ENCODE assay signal across 20 cellular contexts in genomic region chr18:47558110-47558750, GRCh38.
A peak's percentile ranks its signal among the peaks of the same experiment; 100 is the strongest.
DNase-seq lines count a peak whose midpoint lies in the region; ATAC-seq, FAIRE-seq and TF ChIP-seq lines count a peak whose summit lies in the region.
"Had no signal": no experiment of that assay in that cellular context is flagged by ENCODE, and none has a peak within 500 bp of the region (broad histone marks: within the 10 kb centered on the region; RNA-seq: fewer than 3 reads in every experiment).

No MANE protein-coding gene starts in this region.

- no peak overlapping the region for H3K27ac Mint-ChIP-seq in activated CD4-positive, alpha-beta memory T cell treated with anti-CD3 and anti-CD28 coated beads for 36 hours
- no peak overlapping the region for H3K27ac Mint-ChIP-seq in neural progenitor cell
- H3K27ac Mint-ChIP-seq: activated T-helper 1 cell treated with anti-CD3 and anti-CD28 coated beads, Interleukin-12 subunit alpha, Interleukin-12 subunit beta, Interleukin-2, Interleukin-4 antibody, amounts not matched to agents 30 ng/mL and 10 ng/mL and 1 ng/mL, durations not matched to agents 14 hours and 24 hours and 36 hours; nephron had no signal

- DNase-seq in HK-2 (ENCODE audit: unreplicated experiment) (peak; percentile 1), RCC 7860 (ENCODE audit: low spot score) (no peak), neural progenitor cell (ENCODE audit: low spot score) (no peak), activated gamma-delta T cell treated with Interleukin-2 at 50 U/mL for 16 hours (no peak)
- no peak for DNase-seq in activated CD4-positive, alpha-beta memory T cell treated with anti-CD3 and anti-CD28 coated beads for 36 hours
- DNase-seq: activated CD4-positive, CD25-positive, alpha-beta regulatory T cell treated with anti-CD3 and anti-CD28 coated beads, Interleukin-2, amount 50 U/mL, for 72 hours; aorta; dermis blood vessel endothelial cell; DMS79 treated with DMSO at 0.1 percent for 48 hours; NCI-H2171 treated with DMSO at 0.1 percent for 48 hours; right lobe of liver; stimulated activated CD4-positive, alpha-beta T cell treated with anti-CD3 and anti-CD28 coated beads, Interleukin-4, amount 100 ng/mL, for 4 hours; stimulated activated naive CD4-positive, alpha-beta T cell treated with Interleukin-2 at 50 U/mL for 16 hours; SW 1271 had no signal

- peaks cover 10% of the 10 kb centered on the region for H3F3A ChIP-seq in neural progenitor cell (ENCODE audit: low read depth)

- peaks cover 24% of the 10 kb centered on the region for H3K27me3 Mint-ChIP-seq in activated CD4-positive, alpha-beta memory T cell treated with anti-CD3 and anti-CD28 coated beads for 36 hours
- peaks cover 5% of the 10 kb centered on the region for H3K27me3 Mint-ChIP-seq in neural progenitor cell (ENCODE audit: insufficient read depth, low read depth)

- no peak overlapping the region for H2AFZ ChIP-seq in neural progenitor cell (replicated peaks)

- CTCF ChIA-PET in activated CD4-positive, alpha-beta memory T cell treated with anti-CD3 and anti-CD28 coated beads for 36 hours (lab: Charles Lee) = no interaction called here

- intact Hi-C loops in activated CD4-positive, alpha-beta memory T cell treated with anti-CD3 and anti-CD28 coated beads for 36 hours (cut with micrococcal nuclease) = no loop called here

- no peak overlapping the region for H3K4me3 ChIP-seq in BLaER1
- H3K4me3 ChIP-seq in neural progenitor cell = no peak overlapping the region
- H3K4me3 ChIP-seq: HAP-1, right lobe of liver had no signal

- H3K9me3 ChIP-seq in BLaER1 = peaks cover 5% of the 10 kb centered on the region; the same call in 1 of the 2 replicates
- H3K9me3 ChIP-seq in neural progenitor cell (ENCODE audit: low read depth) = no peaks in the 10 kb centered on the region
- H3K9me3 ChIP-seq: HAP-1, right lobe of liver had no signal

- H3K4me1 Mint-ChIP-seq in activated CD4-positive, alpha-beta memory T cell treated with anti-CD3 and anti-CD28 coated beads for 36 hours (ENCODE audit: low read depth) = no peaks in the 10 kb centered on the region
- peaks cover 22% of the 10 kb centered on the region for H3K4me1 Mint-ChIP-seq in neural progenitor cell
- H3K4me1 Mint-ChIP-seq: nephron had no signal

- no peaks in the 10 kb centered on the region for H3K9me3 Mint-ChIP-seq in activated CD4-positive, alpha-beta memory T cell treated with anti-CD3 and anti-CD28 coated beads for 36 hours
- H3K9me3 Mint-ChIP-seq in neural progenitor cell = no peaks in the 10 kb centered on the region
- H3K9me3 Mint-ChIP-seq: activated T-helper 1 cell treated with anti-CD3 and anti-CD28 coated beads, Interleukin-12 subunit alpha, Interleukin-12 subunit beta, Interleukin-2, Interleukin-4 antibody, amounts not matched to agents 30 ng/mL and 10 ng/mL and 1 ng/mL, durations not matched to agents 14 hours and 24 hours and 36 hours; nephron had no signal

- H3K36me3 Mint-ChIP-seq in activated CD4-positive, alpha-beta memory T cell treated with anti-CD3 and anti-CD28 coated beads for 36 hours = no peaks in the 10 kb centered on the region
- no peaks in the 10 kb centered on the region for H3K36me3 Mint-ChIP-seq in neural progenitor cell

- H3K4me2 ChIP-seq in BLaER1 (peak overlapping the region; percentile 62), neural progenitor cell (no peak overlapping the region)

- ATAC-seq in GM18867 (IDR thresholded peaks at IDR 0.05; ENCODE audit: unreplicated experiment) = peak; percentile 58
- peak; percentile 59 for ATAC-seq in HG02642 (IDR thresholded peaks at IDR 0.05; ENCODE audit: poor library complexity, unreplicated experiment)
- ATAC-seq: right lobe of liver had no signal

- H3K36me3 ChIP-seq in BLaER1 (no peaks in the 10 kb centered on the region), neural progenitor cell (no peaks in the 10 kb centered on the region)
- H3K36me3 ChIP-seq: HAP-1, right lobe of liver had no signal

- no peak for TF ChIP-seq CTCF in neural progenitor cell (IDR thresholded peaks at IDR 0.05)

- no peaks in the 10 kb centered on the region for H4K20me1 ChIP-seq in BLaER1
- no peaks in the 10 kb centered on the region for H4K20me1 ChIP-seq in neural progenitor cell (ENCODE audit: low read depth)

- H3K79me2 ChIP-seq in neural progenitor cell (ENCODE audit: low read depth) = no peaks in the 10 kb centered on the region

- no peak overlapping the region for H3K4me3 Mint-ChIP-seq in activated CD4-positive, alpha-beta memory T cell treated with anti-CD3 and anti-CD28 coated beads for 36 hours
- no peak overlapping the region for H3K4me3 Mint-ChIP-seq in neural progenitor cell
- H3K4me3 Mint-ChIP-seq: activated T-helper 1 cell treated with anti-CD3 and anti-CD28 coated beads, Interleukin-12 subunit alpha, Interleukin-12 subunit beta, Interleukin-2, Interleukin-4 antibody, amounts not matched to agents 30 ng/mL and 10 ng/mL and 1 ng/mL, durations not matched to agents 14 hours and 24 hours and 36 hours; nephron had no signal

- POLR2A ChIA-PET in activated CD4-positive, alpha-beta memory T cell treated with anti-CD3 and anti-CD28 coated beads for 36 hours (lab: Charles Lee) = no interaction called here

- peaks cover 32% of the 10 kb centered on the region for H3K4me1 ChIP-seq in BLaER1
- H3K4me1 ChIP-seq in neural progenitor cell = peaks cover 15% of the 10 kb centered on the region
- H3K4me1 ChIP-seq: HAP-1, right lobe of liver had no signal

- H3K9ac ChIP-seq in BLaER1 (no peak overlapping the region), neural progenitor cell (no peak overlapping the region)

- H3K27ac ChIP-seq in BLaER1 (no peak overlapping the region), neural progenitor cell (no peak overlapping the region)
- H3K27ac ChIP-seq: right lobe of liver had no signal

- H3K27me3 ChIP-seq in BLaER1 (peaks cover 3% of the 10 kb centered on the region), neural progenitor cell (no peaks in the 10 kb centered on the region)
- H3K27me3 ChIP-seq: right lobe of liver had no signal

- FAIRE-seq in RCC 7860 (lab: Jason Lieb, UNC) = no peak
